Comparison of ENCODE assay signal across 17 cellular contexts in the genomic region with DNA sequence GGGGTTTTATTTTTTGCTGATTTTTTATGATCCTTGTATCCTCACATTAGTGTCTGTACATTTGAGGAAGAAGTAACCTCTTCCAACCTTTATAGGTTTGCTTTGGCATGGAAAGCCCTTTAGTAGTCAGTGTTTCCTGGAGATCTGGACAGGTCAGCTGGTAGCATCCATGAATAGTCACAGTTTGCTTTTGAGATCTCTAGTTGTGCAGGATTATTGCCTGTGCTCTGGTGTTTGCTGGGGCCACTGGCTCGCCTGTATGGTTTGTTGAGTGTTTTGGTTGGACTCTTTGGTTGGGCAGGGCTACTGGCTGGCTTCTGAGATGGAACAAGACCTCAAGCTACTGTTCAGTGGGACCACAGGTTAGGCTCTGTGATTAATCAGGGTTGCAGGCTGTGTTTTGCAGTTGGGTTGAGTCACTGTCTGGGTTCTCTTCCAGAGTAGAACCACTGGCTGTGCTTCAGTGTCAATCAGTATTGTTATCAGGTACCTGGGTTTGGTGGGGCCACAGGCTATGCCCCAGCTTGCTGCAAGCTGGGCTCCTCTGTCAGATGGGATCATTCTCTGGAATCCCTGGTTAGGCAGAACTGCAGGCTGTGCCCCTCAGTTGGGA. TPM values are rescaled to one million over a fixed set of nuclear protein-coding genes. Genes with fewer than 3 reads are reported as not detected.
DNase-seq lines count a peak whose midpoint lies in the region; ATAC-seq and TF ChIP-seq lines count a peak whose summit lies in the region.
"Had no signal": no experiment of that assay in that cellular context is flagged by ENCODE, and none has a peak within 500 bp of the region (broad histone marks: within the 10 kb centered on the region; RNA-seq: fewer than 3 reads in every experiment).

No MANE protein-coding gene starts in this region.

- H3K4me1 ChIP-seq in osteoblast (ENCODE audit: insufficient read depth, low read length) (no peaks in the 10 kb centered on the region), suprapubic skin (no peaks in the 10 kb centered on the region)
- H3K4me1 ChIP-seq: left ventricle myocardium inferior, upper lobe of right lung had no signal

- H3K9me3 ChIP-seq in osteoblast (ENCODE audit: low read depth, low read length), result no peaks in the 10 kb centered on the region
- H3K9me3 ChIP-seq in suprapubic skin, result peaks cover 5% of the 10 kb centered on the region
- H3K9me3 ChIP-seq: upper lobe of right lung had no signal

- H3K27me3 Mint-ChIP-seq in activated CD4-positive, alpha-beta T cell treated with anti-CD3 and anti-CD28 coated beads for 36 hours, result no peaks in the 10 kb centered on the region
- H3K27me3 Mint-ChIP-seq in T-helper 1 cell treated with Interleukin-12 subunit alpha and Interleukin-12 subunit beta and Interleukin-4 antibody, amounts not matched to agents 30 μg/mL and 1 μg/mL, for 36 hours (ENCODE audit: low read depth), result no peaks in the 10 kb centered on the region
- H3K27me3 Mint-ChIP-seq in dendritic cell treated with granulocyte-macrophage colony-stimulating factor and Interleukin-4, amounts not matched to agents 40 ng/mL and 50 ng/mL, for 4 days, result no peaks in the 10 kb centered on the region
- H3K27me3 Mint-ChIP-seq: CD4-positive, alpha-beta T cell had no signal

- no CpG with 5 or more reads among the region's 1 CpG for WGBS in suprapubic skin

- H3K79me2 ChIP-seq in osteoblast (ENCODE audit: insufficient read depth, low read length), result peaks cover 42% of the 10 kb centered on the region

- H3K27ac ChIP-seq in osteoblast (ENCODE audit: low read depth, low read length), result no peak overlapping the region
- no peak overlapping the region for H3K27ac ChIP-seq in suprapubic skin
- H3K27ac ChIP-seq: coronary artery, left ventricle myocardium inferior, upper lobe of right lung had no signal

- TF ChIP-seq EP300 in suprapubic skin (IDR thresholded peaks at IDR 0.05), result no peak

- ATAC-seq in activated CD4-positive, alpha-beta T cell treated with anti-CD3 and anti-CD28 coated beads for 36 hours, result peak; percentile 41

- H3K4me2 ChIP-seq in osteoblast (ENCODE audit: insufficient read depth, low read length), result no peak overlapping the region

- peaks cover 28% of the 10 kb centered on the region for H3K9me3 Mint-ChIP-seq in activated CD4-positive, alpha-beta T cell treated with anti-CD3 and anti-CD28 coated beads for 36 hours (ENCODE audit: low read depth)
- H3K9me3 Mint-ChIP-seq in T-helper 1 cell treated with Interleukin-12 subunit alpha and Interleukin-12 subunit beta and Interleukin-4 antibody, amounts not matched to agents 30 μg/mL and 1 μg/mL, for 36 hours, result peaks cover 52% of the 10 kb centered on the region
- peaks cover 24% of the 10 kb centered on the region for H3K9me3 Mint-ChIP-seq in dendritic cell treated with granulocyte-macrophage colony-stimulating factor and Interleukin-4, amounts not matched to agents 40 ng/mL and 50 ng/mL, for 4 days

- TF ChIP-seq CTCF in osteoblast (IDR thresholded peaks at IDR 0.05; ENCODE audit: extremely low read depth, low read depth, low read length) (no peak), suprapubic skin (IDR thresholded peaks at IDR 0.05) (no peak)

- H3K4me3 ChIP-seq in osteoblast (ENCODE audit: insufficient read depth, low read length) (no peak overlapping the region), suprapubic skin (no peak overlapping the region)
- H3K4me3 ChIP-seq: coronary artery, left ventricle myocardium inferior, upper lobe of right lung had no signal

- H4K20me1 ChIP-seq in osteoblast (ENCODE audit: insufficient read depth, low read length), result peaks cover 12% of the 10 kb centered on the region

- intact Hi-C loops in activated CD4-positive, alpha-beta T cell treated with anti-CD3 and anti-CD28 coated beads for 36 hours (cut with DNase I, micrococcal nuclease), result loop anchor here in 1 of 2 experiments (5.0 kb wide), 1 partner anchor 65 kb away; no protein-coding TSS in a partner anchor
- intact Hi-C loops in dendritic cell treated with granulocyte-macrophage colony-stimulating factor and Interleukin-4, amounts not matched to agents 40 ng/mL and 50 ng/mL, for 4 days (cut with micrococcal nuclease), result no loop called here

- CTCF ChIA-PET in activated CD4-positive, alpha-beta T cell treated with anti-CD3 and anti-CD28 coated beads for 36 hours (lab: Charles Lee), result interaction anchor here (1.5 to 1.6 kb wide), 2 partner anchors 15 to 279 kb away, joined by 4 to 6 read pairs; no protein-coding TSS in a partner anchor

- no peak for TF ChIP-seq POLR2A in suprapubic skin (IDR thresholded peaks at IDR 0.05)

- peak overlapping the region; percentile 90 for H3K27ac Mint-ChIP-seq in activated CD4-positive, alpha-beta T cell treated with anti-CD3 and anti-CD28 coated beads for 36 hours
- H3K27ac Mint-ChIP-seq in T-helper 1 cell treated with Interleukin-12 subunit alpha and Interleukin-12 subunit beta and Interleukin-4 antibody, amounts not matched to agents 30 μg/mL and 1 μg/mL, for 36 hours, result peak overlapping the region; percentile 91
- peak overlapping the region; percentile 63 for H3K27ac Mint-ChIP-seq in dendritic cell treated with granulocyte-macrophage colony-stimulating factor and Interleukin-4, amounts not matched to agents 40 ng/mL and 50 ng/mL, for 4 days

- no peak overlapping the region for H3K4me3 Mint-ChIP-seq in activated CD4-positive, alpha-beta T cell treated with anti-CD3 and anti-CD28 coated beads for 36 hours
- H3K4me3 Mint-ChIP-seq in T-helper 1 cell treated with Interleukin-12 subunit alpha and Interleukin-12 subunit beta and Interleukin-4 antibody, amounts not matched to agents 30 μg/mL and 1 μg/mL, for 36 hours, result no peak overlapping the region
- no peak overlapping the region for H3K4me3 Mint-ChIP-seq in dendritic cell treated with granulocyte-macrophage colony-stimulating factor and Interleukin-4, amounts not matched to agents 40 ng/mL and 50 ng/mL, for 4 days

- POLR2A ChIA-PET in activated CD4-positive, alpha-beta T cell treated with anti-CD3 and anti-CD28 coated beads for 36 hours (lab: Charles Lee), result no interaction called here

- no peak overlapping the region for H2AFZ ChIP-seq in osteoblast (ENCODE audit: low read length)

- H3K27me3 ChIP-seq in osteoblast (ENCODE audit: insufficient read depth, low read length) (no peaks in the 10 kb centered on the region), suprapubic skin (no peaks in the 10 kb centered on the region)
- H3K27me3 ChIP-seq: upper lobe of right lung had no signal

- no peak for DNase-seq in activated CD4-positive, alpha-beta T cell treated with anti-CD3 and anti-CD28 coated beads for 36 hours
- DNase-seq in activated CD4-positive, alpha-beta T cell treated with anti-CD3 and anti-CD28 coated beads for 48 hours, result no peak
- DNase-seq in osteoblast (ENCODE audit: insufficient read length, low spot score, missing footprints) (peak; percentile 64), DMS79 (lab: John Stamatoyannopoulos, UW) (no peak), SKM-1 treated with dmso at 0.1 percent for 144 hours (lab: John Stamatoyannopoulos, UW; ENCODE audit: unreplicated experiment) (no peak), suprapubic skin (ENCODE audit: low spot score in 2 of 2) (no peak)
- DNase-seq: 8988T; CD4-positive, alpha-beta T cell; hippocampal formation; left ventricle myocardium inferior; NCI-H1105; SHP77 treated with DMSO at 0.1 percent for 48 hours; stimulated activated CD4-positive, alpha-beta T cell treated with anti-CD3 and anti-CD28 coated beads, Interleukin-2, amount 100 ng/mL, for 48 hours; upper lobe of right lung had no signal

- peaks cover 63% of the 10 kb centered on the region for H3K36me3 Mint-ChIP-seq in activated CD4-positive, alpha-beta T cell treated with anti-CD3 and anti-CD28 coated beads for 36 hours (ENCODE audit: low read depth)
- peaks cover 78% of the 10 kb centered on the region for H3K36me3 Mint-ChIP-seq in T-helper 1 cell treated with Interleukin-12 subunit alpha and Interleukin-12 subunit beta and Interleukin-4 antibody, amounts not matched to agents 30 μg/mL and 1 μg/mL, for 36 hours (ENCODE audit: low read depth)
- H3K36me3 Mint-ChIP-seq in dendritic cell treated with granulocyte-macrophage colony-stimulating factor and Interleukin-4, amounts not matched to agents 40 ng/mL and 50 ng/mL, for 4 days (ENCODE audit: low read depth), result peaks cover 62% of the 10 kb centered on the region

- H3K4me1 Mint-ChIP-seq in activated CD4-positive, alpha-beta T cell treated with anti-CD3 and anti-CD28 coated beads for 36 hours, result peaks cover 70% of the 10 kb centered on the region
- peaks cover 72% of the 10 kb centered on the region for H3K4me1 Mint-ChIP-seq in T-helper 1 cell treated with Interleukin-12 subunit alpha and Interleukin-12 subunit beta and Interleukin-4 antibody, amounts not matched to agents 30 μg/mL and 1 μg/mL, for 36 hours (ENCODE audit: low read depth)
- H3K4me1 Mint-ChIP-seq in dendritic cell treated with granulocyte-macrophage colony-stimulating factor and Interleukin-4, amounts not matched to agents 40 ng/mL and 50 ng/mL, for 4 days (ENCODE audit: low read depth), result peaks cover 27% of the 10 kb centered on the region

- no peaks in the 10 kb centered on the region for H3K36me3 ChIP-seq in osteoblast (ENCODE audit: insufficient read depth, low read length)
- no peaks in the 10 kb centered on the region for H3K36me3 ChIP-seq in suprapubic skin
- H3K36me3 ChIP-seq: upper lobe of right lung had no signal

RNA-seq across cellular contexts. Expression of gene SP140L, which starts 20.0 kb away (rescaled TPM):
- 10 to 100 TPM; 40.1 to 43.4 TPM for total RNA-seq in activated CD4-positive, alpha-beta T cell treated with anti-CD3 and anti-CD28 coated beads for 36 hours
- total RNA-seq in osteoblast (15.6 and 18.6 TPM in 2 replicates), suprapubic skin (1 to 10 TPM in 3 of 4 donors, under 1 TPM in 1; 0.98 to 6.3 (median 2.5) TPM)
